ENCODE assay signal across 14 cellular contexts in genomic region chr3:194194757-194195086, GRCh38.
"Had no signal": no experiment of that assay in that cellular context is flagged by ENCODE, and none has a peak within 500 bp of the region (broad histone marks: within the 10 kb centered on the region; RNA-seq: fewer than 3 reads in every experiment).

No MANE protein-coding gene starts in this region.

- H3K27ac Mint-ChIP-seq: activated CD4-positive, alpha-beta T cell treated with anti-CD3 and anti-CD28 coated beads for 36 hours; endodermal cell; nephron progenitor cell had no signal

- ATAC-seq: esophagus mucosa had no signal

- H3K4me3 Mint-ChIP-seq: activated CD4-positive, alpha-beta T cell treated with anti-CD3 and anti-CD28 coated beads for 36 hours; endodermal cell; nephron progenitor cell had no signal

- H3K27me3 ChIP-seq: ovary, tibial nerve, vagina had no signal

- H3K4me3 ChIP-seq: ovary, tibial nerve, vagina had no signal

- H3K9me3 ChIP-seq: ovary, tibial nerve, vagina had no signal

- H3K4me1 ChIP-seq: tibial nerve, vagina had no signal

- DNase-seq: activated CD8-positive, alpha-beta memory T cell treated with anti-CD3 and anti-CD28 coated beads for 24 hours; activated naive CD4-positive, alpha-beta T cell treated with anti-CD3 and anti-CD28 coated beads, Interleukin-2, amount 50 U/mL, for 16 hours; endodermal cell; hippocampal formation; nephron progenitor cell; ovary; retina; stimulated activated CD4-positive, alpha-beta T cell treated with anti-CD3 and anti-CD28 coated beads, Interleukin-15, amount 100 ng/mL, for 24 hours; stimulated activated CD4-positive, alpha-beta T cell treated with anti-CD3 and anti-CD28 coated beads, Interleukin-4, amount 100 ng/mL, for 24 hours had no signal

- H3K27ac ChIP-seq: ovary, tibial nerve, vagina, VCaP had no signal

- H3K36me3 ChIP-seq: ovary, tibial nerve, vagina had no signal

- H3K9me3 Mint-ChIP-seq: endodermal cell, nephron progenitor cell had no signal
